In the genomic region with DNA sequence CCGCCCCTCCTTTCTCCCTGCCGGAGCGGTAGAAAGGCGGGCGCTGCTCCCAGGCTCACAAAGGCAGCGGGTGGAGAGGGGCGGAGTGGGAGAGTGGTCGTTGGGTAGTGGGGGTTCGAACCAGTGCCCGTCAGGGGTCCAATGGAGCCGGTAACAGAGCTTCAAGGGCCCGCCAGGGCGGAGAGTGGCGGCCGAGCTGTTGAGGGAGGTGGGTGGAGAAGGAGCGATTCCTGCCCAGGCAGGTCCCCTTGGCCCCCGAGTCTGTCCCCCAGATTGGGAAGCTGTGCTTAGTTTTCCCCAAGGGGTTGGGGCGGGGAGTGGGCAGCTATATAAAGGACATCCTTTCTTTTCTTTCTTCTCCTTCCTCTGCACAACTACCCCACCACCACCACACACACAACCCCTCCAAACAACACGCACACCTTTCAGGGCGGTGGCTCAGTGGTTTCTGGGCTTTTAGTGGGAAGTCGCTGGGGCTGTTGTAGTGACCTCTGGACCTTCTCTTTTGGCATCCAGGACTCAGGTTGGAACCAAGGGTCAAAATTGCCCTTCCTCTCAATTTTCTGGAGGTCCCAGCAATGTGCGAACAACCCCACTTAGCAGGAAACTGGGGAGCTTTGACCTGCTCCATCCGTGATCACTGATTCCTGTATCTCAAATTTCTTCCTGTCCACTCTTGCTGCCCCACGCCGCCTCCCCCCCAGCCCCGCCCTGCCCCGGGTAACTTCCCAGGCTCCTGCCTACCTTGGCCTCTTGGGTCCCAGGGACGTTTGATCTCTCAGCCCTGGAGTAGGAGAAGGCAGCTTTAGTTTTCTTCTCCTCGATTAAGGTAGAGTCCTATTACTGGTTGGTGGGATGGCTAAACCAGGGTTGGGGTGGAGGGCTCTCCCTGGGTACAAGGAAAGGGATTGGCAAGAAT, we compare ENCODE assay signal across 10 cellular contexts. TPM values are rescaled to one million over a fixed set of nuclear protein-coding genes. Genes with fewer than 3 reads are reported as not detected.
DNase-seq lines count a peak whose midpoint lies in the region; ATAC-seq, FAIRE-seq and TF ChIP-seq lines count a peak whose summit lies in the region.
"Had no signal": no experiment of that assay in that cellular context is flagged by ENCODE, and none has a peak within 500 bp of the region (broad histone marks: within the 10 kb centered on the region; RNA-seq: fewer than 3 reads in every experiment).

No MANE protein-coding gene starts in this region.

- no peak for TF ChIP-seq POLR2A in endothelial cell of umbilical vein (IDR thresholded peaks at IDR 0.05; ENCODE audit: low read depth, low read length)

- peaks cover 2% of the 10 kb centered on the region for H3K27me3 Mint-ChIP-seq in neural crest cell (ENCODE audit: low read depth)

- H2AFZ ChIP-seq in PC-3 (ENCODE audit: low read length) (no peak overlapping the region), endothelial cell of umbilical vein (ENCODE audit: low read depth, low read length) (no peak overlapping the region)

- CTCF ChIA-PET in BJ (lab: Yijun Ruan, JAX) (interaction anchor here (1.0 to 6.4 kb wide), 6 partner anchors 7 to 555 kb away, joined by 3 to 90 read pairs (median 6); no protein-coding TSS in a partner anchor), PC-3 (lab: Charles Lee) (no interaction called here), endothelial cell of umbilical vein (lab: Charles Lee) (interaction anchor here (2.0 to 6.1 kb wide), 2 partner anchors 230 to 391 kb away, joined by 8 to 164 read pairs; no protein-coding TSS in a partner anchor)

- peak; percentile 77 for FAIRE-seq in endothelial cell of umbilical vein (lab: Jason Lieb, UNC)
- FAIRE-seq: GM18507, islet of Langerhans had no signal

- peaks cover 2% of the 10 kb centered on the region for H3K36me3 Mint-ChIP-seq in neural crest cell (ENCODE audit: low read depth)

- no peaks in the 10 kb centered on the region for H3K9me2 ChIP-seq in PC-3 (replicated peaks; ENCODE audit: low read length)

- POLR2A ChIA-PET in BJ (lab: Charles Lee) = interaction anchor here (0.6 kb wide), 1 partner anchor 206 kb away, joined by 3 read pairs; no protein-coding TSS in a partner anchor
- POLR2A ChIA-PET in PC-3 (lab: Charles Lee; ENCODE audit: unreplicated experiment) = interaction anchor here (0.7 kb wide), 1 partner anchor 201 kb away, joined by 4 read pairs; no protein-coding TSS in a partner anchor
- POLR2A ChIA-PET in endothelial cell of umbilical vein (lab: Charles Lee) = interaction anchor here (0.6 kb wide), 1 partner anchor 193 kb away, joined by 4 read pairs; no protein-coding TSS in a partner anchor

- H3K4me1 ChIP-seq in PC-3 (ENCODE audit: insufficient read depth, low read length) (peaks cover 38% of the 10 kb centered on the region), endothelial cell of umbilical vein (ENCODE audit: control insufficient read depth, extremely low read depth, insufficient read depth, low read length) (peaks cover 10% of the 10 kb centered on the region)

- H3K27ac ChIP-seq in PC-3 (ENCODE audit: low read length) = 0 out of 2 replicates have a peak overlapping the region, but pooled peaks have one; percentile 13
- no peak overlapping the region for H3K27ac ChIP-seq in endothelial cell of umbilical vein (ENCODE audit: insufficient read depth, low read depth, low read length)

- H3K9me3 Mint-ChIP-seq in neural crest cell = no peaks in the 10 kb centered on the region

- H3K4me3 Mint-ChIP-seq in neural crest cell = peak overlapping the region; percentile 92

- H3K27me3 ChIP-seq in BJ (ENCODE audit: control insufficient read depth, insufficient read depth, low read length) = no peaks in the 10 kb centered on the region
- H3K27me3 ChIP-seq in PC-3 (ENCODE audit: low read length) = no peaks in the 10 kb centered on the region
- H3K27me3 ChIP-seq in endothelial cell of umbilical vein (ENCODE audit: control insufficient read depth in 2 of 2, insufficient read depth in 2 of 2, low read length in 2 of 2) = no peaks in the 10 kb centered on the region

- TF ChIP-seq CTCF in BJ (IDR thresholded peaks at IDR 0.05; ENCODE audit: insufficient read depth, low read depth, low read length) = no peak
- TF ChIP-seq CTCF in PC-3 (conservative IDR thresholded peaks at IDR 0.05; ENCODE audit: low read depth, low read length) = no peak
- no peak for TF ChIP-seq CTCF in endothelial cell of umbilical vein (IDR thresholded peaks at IDR 0.05; ENCODE audit: extremely low read depth in 1 of 2, insufficient read depth in 1 of 2, low read depth in 1 of 2, low read length in 2 of 2)
- no peak for TF ChIP-seq CTCF in neural crest cell (conservative IDR thresholded peaks at IDR 0.05)

- H3K79me2 ChIP-seq in PC-3 (ENCODE audit: low read length) = peaks cover 70% of the 10 kb centered on the region
- peaks cover 12% of the 10 kb centered on the region for H3K79me2 ChIP-seq in endothelial cell of umbilical vein (ENCODE audit: control insufficient read depth, insufficient read depth, low read length)

- TSS peak; percentile 5 for BruUV-seq in PC-3 (replicated peaks; lab: Mats Ljungman, UMichigan)
- no TSS peak for BruUV-seq in endothelial cell of umbilical vein (replicated peaks; lab: Mats Ljungman, UMichigan)

- H3K4me3 ChIP-seq in BJ (ENCODE audit: low read depth, low read length) = peak overlapping the region; percentile 68
- H3K4me3 ChIP-seq in PC-3 (ENCODE audit: low read length) = peak overlapping the region; percentile 93
- H3K4me3 ChIP-seq in endothelial cell of umbilical vein (replicated peaks in 1 of 3; ENCODE audit: insufficient read depth in 1 of 3, low read depth in 1 of 3, low read length in 3 of 3) = peak overlapping the region; percentile 49 to 59 (median 50)

- H3K9me1 ChIP-seq in endothelial cell of umbilical vein (replicated peaks; ENCODE audit: control insufficient read depth, extremely low read depth, insufficient read depth, low read length) = no peaks in the 10 kb centered on the region

- dilution Hi-C loops in endothelial cell of umbilical vein (cut with MboI; ENCODE audit: extremely low pct_ligation_motif_present, low sequenced_read_pairs) = no loop called here

- peak overlapping the region; percentile 50 for H3K27ac Mint-ChIP-seq in neural crest cell (ENCODE audit: unreplicated experiment)

- peaks cover 32% of the 10 kb centered on the region for H3K4me1 Mint-ChIP-seq in neural crest cell

- H4K20me1 ChIP-seq in PC-3 (ENCODE audit: low read length) = peaks cover 57% of the 10 kb centered on the region
- no peaks in the 10 kb centered on the region for H4K20me1 ChIP-seq in endothelial cell of umbilical vein (replicated peaks; ENCODE audit: control insufficient read depth, extremely low read depth, insufficient read depth, low read length)

- H3K9ac ChIP-seq in PC-3 (ENCODE audit: low read length) (peak overlapping the region; percentile 88), endothelial cell of umbilical vein (replicated peaks; ENCODE audit: extremely low read depth, insufficient read depth, low read length) (peak overlapping the region; percentile 8)

- H3K9me3 ChIP-seq in PC-3 (ENCODE audit: low read length) (no peaks in the 10 kb centered on the region), endothelial cell of umbilical vein (replicated peaks; ENCODE audit: control insufficient read depth, insufficient read depth, low read length) (no peaks in the 10 kb centered on the region)

- ATAC-seq in PC-3 = no peak
- no peak for ATAC-seq in GM19351 (IDR thresholded peaks at IDR 0.05; ENCODE audit: unreplicated experiment)

- DNase-seq in BJ (ENCODE audit: low read depth) = no peak
- peak; percentile 26 for DNase-seq in PC-3
- no peak for DNase-seq in endothelial cell of umbilical vein (ENCODE audit: low read depth, low spot score)
- no peak for DNase-seq in neural crest cell (ENCODE audit: low read depth, low spot score)
- DNase-seq in hepatic stellate cell (ENCODE audit: low spot score) = no peak
- DNase-seq in SK-N-DZ (ENCODE audit: low spot score) = no peak
- no peak for DNase-seq in NCI-H2107 (lab: John Stamatoyannopoulos, UW)

- H3F3A ChIP-seq in PC-3 (ENCODE audit: low read length, unreplicated experiment) = no peaks in the 10 kb centered on the region

- H3K4me2 ChIP-seq in PC-3 (ENCODE audit: low read length) = peak overlapping the region; percentile 97
- peak overlapping the region; percentile 60 for H3K4me2 ChIP-seq in endothelial cell of umbilical vein (ENCODE audit: insufficient read depth, low read length)

- no peaks in the 10 kb centered on the region; the same call in 1 of the 2 replicates for H3K36me3 ChIP-seq in BJ (ENCODE audit: control insufficient read depth, insufficient read depth, low read length)
- no peaks in the 10 kb centered on the region for H3K36me3 ChIP-seq in PC-3 (ENCODE audit: low read depth, low read length)
- H3K36me3 ChIP-seq in endothelial cell of umbilical vein (ENCODE audit: control insufficient read depth in 2 of 2, extremely low read depth in 1 of 2, insufficient read depth in 2 of 2, low read length in 2 of 2) = no peaks in the 10 kb centered on the region

- intact Hi-C loops in PC-3 (cut with micrococcal nuclease) = no loop called here
- intact Hi-C loops in endothelial cell of umbilical vein (cut with micrococcal nuclease) = no loop called here

TF ChIP-seq in endothelial cell of umbilical vein, 7 proteins besides CTCF, POLR2A, EP300 and RAD21:
- no peak for TF ChIP-seq FOS (IDR thresholded peaks at IDR 0.05; ENCODE audit: borderline replicate concordance, insufficient read depth, low read length)
TF ChIP-seq in endothelial cell of umbilical vein: peak in this region for 0.

RNA-seq across cellular contexts. Expression of gene EFNB1, which starts 1.9 kb away (rescaled TPM):
- polyA plus RNA-seq in BJ (2011; rRNA removed) (10.8 and 15.2 TPM in 2 replicates), endothelial cell of umbilical vein (7.8 and 7.9 TPM in 2 replicates)
- 5.1 and 8.5 TPM in 2 replicates for polyA minus RNA-seq in BJ (2011; rRNA and poly(A)+ RNA removed)
- total RNA-seq in PC-3 (2014; rRNA removed) (102 and 142 TPM in 2 replicates), endothelial cell of umbilical vein (8.8 and 13.3 TPM in 2 replicates), neural crest cell (32.9 and 33.8 TPM in 2 replicates)
- polyA plus RNA-seq in endothelial cell of umbilical vein (2011; cell fraction: cytosol; rRNA removed) = 5.7 and 7.4 TPM in 2 replicates
- 2.7 and 3.1 TPM in 2 replicates for polyA plus RNA-seq in endothelial cell of umbilical vein (2011; cell fraction: nucleus; rRNA removed)
- 12.5 and 13.3 TPM in 2 replicates for polyA plus RNA-seq in endothelial cell of umbilical vein (2012)
- 5.5 and 5.8 TPM in 2 replicates for polyA minus RNA-seq in endothelial cell of umbilical vein
- polyA minus RNA-seq in endothelial cell of umbilical vein (2011; cell fraction: cytosol; rRNA and poly(A)+ RNA removed) = 2.6 TPM
- 1.7 and 2.3 TPM in 2 replicates for polyA minus RNA-seq in endothelial cell of umbilical vein (2011; cell fraction: nucleus; rRNA and poly(A)+ RNA removed)
- 6.1 and 7.3 TPM in 2 replicates for polyA plus RNA-seq in SK-N-DZ (2014; cell fraction: cytosol; rRNA removed)
- polyA plus RNA-seq in SK-N-DZ (2014; cell fraction: nucleus; rRNA removed) = 3.5 TPM in 2 replicates
